Comparison of ENCODE assay signal across 15 cellular contexts in the genomic region with DNA sequence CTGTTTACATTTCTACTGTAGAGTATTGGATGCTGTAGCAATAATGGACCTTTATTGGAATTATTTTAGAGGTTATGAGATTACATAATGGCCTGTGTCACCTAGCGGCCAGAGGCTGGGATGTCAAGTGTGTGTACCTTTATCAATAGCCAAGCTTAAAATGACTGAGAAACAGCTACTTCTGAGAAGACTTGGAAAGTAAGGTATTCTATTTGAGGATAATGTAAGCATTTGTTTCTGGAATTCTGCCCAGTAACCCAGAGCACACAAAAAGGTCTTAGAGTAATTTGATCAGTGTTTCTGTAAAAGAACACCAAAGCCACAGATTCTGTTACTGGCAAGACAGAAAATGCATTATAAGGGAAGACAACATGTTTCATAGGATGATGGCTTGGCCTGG.
DNase-seq lines count a peak whose midpoint lies in the region; ATAC-seq and TF ChIP-seq lines count a peak whose summit lies in the region.
"Had no signal": no experiment of that assay in that cellular context is flagged by ENCODE, and none has a peak within 500 bp of the region (broad histone marks: within the 10 kb centered on the region; RNA-seq: fewer than 3 reads in every experiment).

No MANE protein-coding gene starts in this region.

- H3K4me3 ChIP-seq in brain microvascular endothelial cell (ENCODE audit: low read depth, low read length) (no peak overlapping the region), parathyroid adenoma (ENCODE audit: low read depth, low read length) (no peak overlapping the region)
- H3K4me3 ChIP-seq: upper lobe of left lung had no signal

- in situ Hi-C loops in brain microvascular endothelial cell (cut with HindIII; ENCODE audit: low pct_ligation_motif_present, low sequenced_read_pairs), result no loop called here

- H3K9ac ChIP-seq in parathyroid adenoma, result no peak overlapping the region

- no peaks in the 10 kb centered on the region for H3K9me3 ChIP-seq in parathyroid adenoma (ENCODE audit: control insufficient read depth, low read length)
- H3K9me3 ChIP-seq: upper lobe of left lung had no signal

- H3K79me2 ChIP-seq in parathyroid adenoma, result no peaks in the 10 kb centered on the region

- peak overlapping the region; percentile 39 for H3K4me2 ChIP-seq in parathyroid adenoma (ENCODE audit: low read length)

- ATAC-seq in GM19023 (IDR thresholded peaks at IDR 0.05; ENCODE audit: unreplicated experiment), result no peak
- no peak for ATAC-seq in HG03095 (IDR thresholded peaks at IDR 0.05; ENCODE audit: unreplicated experiment)
- ATAC-seq: activated CD8-positive, alpha-beta T cell treated with anti-CD3 and anti-CD28 coated beads, Interleukin-2, amount 10 ng/mL, durations not matched to agents 7 days and 5 days; left ventricle myocardium superior; T-cell had no signal

- peaks cover 39% of the 10 kb centered on the region for H3K4me1 ChIP-seq in parathyroid adenoma
- H3K4me1 ChIP-seq: upper lobe of left lung had no signal

- DNase-seq in NCI-H2107 (lab: John Stamatoyannopoulos, UW), result peak; percentile 15
- peak; percentile 31 for DNase-seq in brain microvascular endothelial cell
- DNase-seq in T-helper 1 cell, result no peak
- DNase-seq in activated CD4-positive, CD25-positive, alpha-beta regulatory T cell (lab: John Stamatoyannopoulos, UW), result no peak
- DNase-seq: activated CD8-positive, alpha-beta T cell treated with anti-CD3 and anti-CD28 coated beads, Interleukin-2, amount 10 ng/mL, durations not matched to agents 7 days and 5 days; activated naive CD8-positive, alpha-beta T cell treated with anti-CD3 and anti-CD28 coated beads, Interleukin-2, amount 10 ng/mL, durations not matched to agents 7 days and 5 days; left ventricle myocardium superior; NCI-H187; T-cell; upper lobe of left lung had no signal

- TF ChIP-seq CTCF in GM12873 (IDR thresholded peaks at IDR 0.05; ENCODE audit: insufficient read depth, low read depth, low read length, missing control alignments) (peak; percentile 43), brain microvascular endothelial cell (IDR thresholded peaks at IDR 0.05; ENCODE audit: low read depth, low read length, missing control alignments) (peak; percentile 36), parathyroid adenoma (IDR thresholded peaks at IDR 0.05) (peak; percentile 37)

- H2AFZ ChIP-seq in parathyroid adenoma, result peak overlapping the region; percentile 54

- H3K36me3 ChIP-seq in brain microvascular endothelial cell (replicated peaks), result no peaks in the 10 kb centered on the region
- H3K36me3 ChIP-seq in parathyroid adenoma (ENCODE audit: control insufficient read depth, insufficient read depth, low read length), result no peaks in the 10 kb centered on the region
- H3K36me3 ChIP-seq: upper lobe of left lung had no signal

- H3K27ac ChIP-seq in brain microvascular endothelial cell (no peak overlapping the region), parathyroid adenoma (peak overlapping the region; percentile 72)
- H3K27ac ChIP-seq: epithelial cell of prostate, upper lobe of left lung had no signal

- H3K27me3 ChIP-seq in brain microvascular endothelial cell (replicated peaks) (no peaks in the 10 kb centered on the region), parathyroid adenoma (ENCODE audit: control insufficient read depth, insufficient read depth, low read length) (no peaks in the 10 kb centered on the region)
- H3K27me3 ChIP-seq: upper lobe of left lung had no signal

Comparison
In these comparisons a context has a peak if more than half of its experiments do, and no peak if none do; other contexts are left out.
1. DNase-seq: peak in NCI-H2107 (single experiment) and brain microvascular endothelial cell (single experiment); none in T-helper 1 cell (0 of 5) and activated CD4-positive, CD25-positive, alpha-beta regulatory T cell (0 of 4).
2. Peak in every context shown above with its lines, with median percentiles within 50 percentile points of each other: CTCF ChIP-seq.